Comparison of ENCODE assay signal across 18 cellular contexts in genomic region chr16:47504599-47504998, GRCh38. TPM values are rescaled to one million over a fixed set of nuclear protein-coding genes. Genes with fewer than 3 reads are reported as not detected.
A peak's percentile ranks its signal among the peaks of the same experiment; 100 is the strongest.
DNase-seq lines count a peak whose midpoint lies in the region; ATAC-seq and TF ChIP-seq lines count a peak whose summit lies in the region.
"Had no signal": no experiment of that assay in that cellular context is flagged by ENCODE, and none has a peak within 500 bp of the region (broad histone marks: within the 10 kb centered on the region; RNA-seq: fewer than 3 reads in every experiment).

No MANE protein-coding gene starts in this region.

- 92 to 98% (median 97%) methylated on average over 7 of the region's 7 CpGs for WGBS in psoas muscle, 3 donors

- ATAC-seq in RWPE2 (ENCODE audit: low read depth) (peak; percentile 63), psoas muscle (no peak)
- ATAC-seq: K562, SK-N-SH treated with all-trans-retinoic acid at 6 μM for 48 hours had no signal

- intact Hi-C loops in psoas muscle (cut with DNase I) = no loop called here

- H3K4me1 ChIP-seq in RWPE2 (ENCODE audit: insufficient read depth, poor library complexity, severe bottlenecking) (peaks cover 10% of the 10 kb centered on the region), psoas muscle (no peaks in the 10 kb centered on the region)

- H3K27ac ChIP-seq in RWPE2 (ENCODE audit: poor library complexity, severe bottlenecking) (no peak overlapping the region), psoas muscle (no peak overlapping the region)
- H3K27ac ChIP-seq: C4-2B had no signal

- peak; percentile 4 for DNase-seq in GM03348 (ENCODE audit: low spot score)
- DNase-seq in RWPE2 (ENCODE audit: low spot score) = no peak
- DNase-seq in fibroblast of mammary gland (ENCODE audit: low read depth) = peak; percentile 42
- peak; percentile 23 to 48 for DNase-seq in psoas muscle
- DNase-seq in anterior cingulate cortex (lab: John Stamatoyannopoulos, UW) = no peak
- no peak for DNase-seq in GM10266 (ENCODE audit: extremely low spot score)
- no peak for DNase-seq in GM19238 (ENCODE audit: insufficient read length, low spot score)
- DNase-seq: DMS79, H7, MV-4-11, NCI-H1417, NCI-H187, NCI-H2107, NCI-H510A, SIG-M5 had no signal

- no peaks in the 10 kb centered on the region for H3K27me3 ChIP-seq in RWPE2 (ENCODE audit: insufficient read depth, poor library complexity, severe bottlenecking)
- H3K27me3 ChIP-seq in psoas muscle (ENCODE audit: insufficient read depth in 3 of 3, low read length in 2 of 3) = no peaks in the 10 kb centered on the region

- H3K4me3 ChIP-seq in RWPE2 (ENCODE audit: severe bottlenecking) (no peak overlapping the region), fibroblast of mammary gland (ENCODE audit: control insufficient read depth, low read depth, low read length) (no peak overlapping the region), psoas muscle (no peak overlapping the region)
- H3K4me3 ChIP-seq: K562 had no signal

- H3K9me3 ChIP-seq in RWPE2 (ENCODE audit: severe bottlenecking) (no peaks in the 10 kb centered on the region), psoas muscle (no peaks in the 10 kb centered on the region)

- no peak for TF ChIP-seq CTCF in RWPE2 (IDR thresholded peaks at IDR 0.05; ENCODE audit: poor library complexity, severe bottlenecking)
- no peak for TF ChIP-seq CTCF in fibroblast of mammary gland (conservative IDR thresholded peaks at IDR 0.05; ENCODE audit: control insufficient read depth, insufficient read depth, low read depth, low read length)
- TF ChIP-seq CTCF in psoas muscle (IDR thresholded peaks at IDR 0.05) = no peak
- TF ChIP-seq CTCF in GM10266 (IDR thresholded peaks at IDR 0.05; ENCODE audit: control insufficient read depth, insufficient read depth, low read depth, missing control alignments) = no peak

- H3K36me3 ChIP-seq in RWPE2 (ENCODE audit: low read depth) = peaks cover 51% of the 10 kb centered on the region
- peaks cover 5 to 76% of the 10 kb centered on the region in 2 donors for H3K36me3 ChIP-seq in psoas muscle (ENCODE audit: insufficient read depth in 1 of 2, low read depth in 1 of 2)

RNA-seq across cellular contexts. Expression of gene PHKB, which starts 43.5 kb away (rescaled TPM):
- 10 to 100 TPM; 59.7 to 87.7 (median 73.5) TPM for total RNA-seq in psoas muscle
- 10 to 100 TPM; 18.8 to 82.0 (median 31.3) TPM for polyA plus RNA-seq in psoas muscle

RNA-seq across cellular contexts. Expression of gene ITFG1, which starts 43.7 kb away (rescaled TPM):
- 10 to 100 TPM; 20.7 to 30.3 (median 23.6) TPM for total RNA-seq in psoas muscle
- polyA plus RNA-seq in psoas muscle = 10 to 100 TPM; 13.0 to 30.0 (median 14.4) TPM

Comparison
In these comparisons a context has a peak if more than half of its experiments do, and no peak if none do; other contexts are left out.
1. DNase-seq: peak in GM03348 (single experiment), fibroblast of mammary gland (single experiment) and psoas muscle (2 of 2); none in RWPE2 (single experiment), anterior cingulate cortex (0 of 58), GM10266 (single experiment) and GM19238 (single experiment).